13 cellular contexts compared by ENCODE assay signal in genomic region chr9:97854696-97855485, GRCh38. TPM values are rescaled to one million over a fixed set of nuclear protein-coding genes. Genes with fewer than 3 reads are reported as not detected.
A peak's percentile ranks its signal among the peaks of the same experiment; 100 is the strongest.
DNase-seq lines count a peak whose midpoint lies in the region; ATAC-seq and TF ChIP-seq lines count a peak whose summit lies in the region.
"Had no signal": no experiment of that assay in that cellular context is flagged by ENCODE, and none has a peak within 500 bp of the region (broad histone marks: within the 10 kb centered on the region; RNA-seq: fewer than 3 reads in every experiment).

No MANE protein-coding gene starts in this region.

- peaks cover 2% of the 10 kb centered on the region for H3K36me3 Mint-ChIP-seq in activated CD8-positive, alpha-beta memory T cell treated with anti-CD3 and anti-CD28 coated beads, Interleukin-2, amount 10 ng/mL, durations not matched to agents 7 days and 5 days
- peaks cover 3 to 5% of the 10 kb centered on the region in 2 donors for H3K36me3 Mint-ChIP-seq in stimulated activated naive B cell treated with anti-CD40 and anti-IgM and Interleukin-4, amounts not matched to agents 10 μg/mL and 1 μg/mL and 100 μg/mL, for 72 hours

- peak overlapping the region; percentile 10 for H3K4me3 Mint-ChIP-seq in activated CD8-positive, alpha-beta memory T cell treated with anti-CD3 and anti-CD28 coated beads, Interleukin-2, amount 10 ng/mL, durations not matched to agents 7 days and 5 days
- peak overlapping the region in 1 of 2 donors; percentile 25 for H3K4me3 Mint-ChIP-seq in stimulated activated naive B cell treated with anti-CD40 and anti-IgM and Interleukin-4, amounts not matched to agents 10 μg/mL and 1 μg/mL and 100 μg/mL, for 72 hours

- no peak for TF ChIP-seq EP300 in stomach (IDR thresholded peaks at IDR 0.05)

- H3K27ac ChIP-seq in HUES6 (ENCODE audit: low read depth, low read length): no peak overlapping the region
- no peak overlapping the region for H3K27ac ChIP-seq in hepatocyte
- H3K27ac ChIP-seq in stomach: no peak overlapping the region
- no peak overlapping the region for H3K27ac ChIP-seq in adrenal gland
- H3K27ac ChIP-seq: sigmoid colon had no signal

- H3K27me3 ChIP-seq in HUES6 (ENCODE audit: control insufficient read depth, insufficient read depth, low read length) (peaks cover 100% of the 10 kb centered on the region), hepatocyte (peaks cover 95% of the 10 kb centered on the region), stomach (peaks cover 52 to 100% (median 96%) of the 10 kb centered on the region in 3 donors), adrenal gland (peaks cover 98% of the 10 kb centered on the region)

- H4K20me1 ChIP-seq in hepatocyte (ENCODE audit: insufficient read depth, poor library complexity, severe bottlenecking): no peaks in the 10 kb centered on the region

- 12% methylated on average over 71 of the region's 71 CpGs for WGBS in hepatocyte (ENCODE audit: low lambda C conversion rate, missing lambda C conversion rate)
- 10 to 18% (median 11%) methylated on average over 27 to 71 of the region's 71 CpGs for WGBS in stomach, 5 donors
- WGBS in adrenal gland, 4 donors: 6 to 13% (median 9%) methylated on average over 14 to 71 of the region's 71 CpGs

- peaks cover 12% of the 10 kb centered on the region for H3K4me1 Mint-ChIP-seq in activated CD8-positive, alpha-beta memory T cell treated with anti-CD3 and anti-CD28 coated beads, Interleukin-2, amount 10 ng/mL, durations not matched to agents 7 days and 5 days
- H3K4me1 Mint-ChIP-seq in stimulated activated naive B cell treated with anti-CD40 and anti-IgM and Interleukin-4, amounts not matched to agents 10 μg/mL and 1 μg/mL and 100 μg/mL, for 72 hours: peaks cover 10 to 35% of the 10 kb centered on the region in 2 donors

- H3K4me2 ChIP-seq in hepatocyte: peak overlapping the region; percentile 92

- H3K9me3 ChIP-seq in HUES6 (ENCODE audit: control insufficient read depth, insufficient read depth, low read depth, low read length): no peaks in the 10 kb centered on the region
- no peaks in the 10 kb centered on the region for H3K9me3 ChIP-seq in hepatocyte (ENCODE audit: low read depth)
- peaks cover 0 to 18% (median 0%) of the 10 kb centered on the region in 4 donors for H3K9me3 ChIP-seq in stomach
- no peaks in the 10 kb centered on the region for H3K9me3 ChIP-seq in mucosa of descending colon
- no peaks in the 10 kb centered on the region for H3K9me3 ChIP-seq in adrenal gland (replicated peaks in 1 of 3)
- H3K9me3 ChIP-seq: sigmoid colon had no signal

- CTCF ChIA-PET in activated CD8-positive, alpha-beta memory T cell treated with anti-CD3 and anti-CD28 coated beads, Interleukin-2, amount 10 ng/mL, durations not matched to agents 7 days and 5 days (lab: Charles Lee): interaction anchor here (1.0 to 1.2 kb wide), 2 partner anchors 13 to 158 kb away, joined by 4 read pairs; partner anchors contain the start of gene XPA

- no peak for DNase-seq in activated CD8-positive, alpha-beta memory T cell treated with anti-CD3 and anti-CD28 coated beads, Interleukin-2, amount 10 ng/mL, durations not matched to agents 7 days and 5 days
- no peak for DNase-seq in activated CD8-positive, alpha-beta memory T cell treated with anti-CD3 and anti-CD28 coated beads, Interleukin-2, amount 50 U/mL, for 4 hours
- DNase-seq in hepatocyte (ENCODE audit: low spot score) (no peak), stomach (no peak), mucosa of descending colon (no peak), adrenal gland (no peak)
- no peak for DNase-seq in stimulated activated naive B cell treated with anti-CD40 and anti-IgM and Interleukin-4, amounts not matched to agents 10 μg/mL and 1 μg/mL and 100 μg/mL, for 72 hours
- DNase-seq: PC-3, sigmoid colon, trophoblast cell had no signal

- no peak overlapping the region for H3K27ac Mint-ChIP-seq in activated CD8-positive, alpha-beta memory T cell treated with anti-CD3 and anti-CD28 coated beads, Interleukin-2, amount 10 ng/mL, durations not matched to agents 7 days and 5 days
- peak overlapping the region; percentile 62 for H3K27ac Mint-ChIP-seq in stimulated activated naive B cell treated with anti-CD40 and anti-IgM and Interleukin-4, amounts not matched to agents 10 μg/mL and 1 μg/mL and 100 μg/mL, for 72 hours

- no peak overlapping the region for H2AFZ ChIP-seq in hepatocyte

- no peak for TF ChIP-seq POLR2A in stomach (IDR thresholded peaks at IDR 0.05)
- no peak for TF ChIP-seq POLR2A in adrenal gland (IDR thresholded peaks at IDR 0.05)

- H3K27me3 Mint-ChIP-seq in activated CD8-positive, alpha-beta memory T cell treated with anti-CD3 and anti-CD28 coated beads, Interleukin-2, amount 10 ng/mL, durations not matched to agents 7 days and 5 days: peaks cover 86% of the 10 kb centered on the region
- peaks cover 71 to 81% of the 10 kb centered on the region in 2 donors for H3K27me3 Mint-ChIP-seq in stimulated activated naive B cell treated with anti-CD40 and anti-IgM and Interleukin-4, amounts not matched to agents 10 μg/mL and 1 μg/mL and 100 μg/mL, for 72 hours

- no peaks in the 10 kb centered on the region for H3K36me3 ChIP-seq in HUES6 (ENCODE audit: control insufficient read depth, insufficient read depth, low read length)
- no peaks in the 10 kb centered on the region for H3K36me3 ChIP-seq in hepatocyte (replicated peaks; ENCODE audit: insufficient read depth, low read depth)
- no peaks in the 10 kb centered on the region for H3K36me3 ChIP-seq in stomach
- H3K36me3 ChIP-seq in mucosa of descending colon (ENCODE audit: low read depth): no peaks in the 10 kb centered on the region
- H3K36me3 ChIP-seq in adrenal gland (replicated peaks in 1 of 2): no peaks in the 10 kb centered on the region
- H3K36me3 ChIP-seq: sigmoid colon had no signal

- intact Hi-C loops in stomach (cut with DNase I; ENCODE audit: low total_unique reads) (no loop called here), mucosa of descending colon (cut with DNase I, micrococcal nuclease) (no loop called here), adrenal gland (cut with DNase I) (no loop called here)

- no peak for ATAC-seq in activated CD8-positive, alpha-beta memory T cell treated with anti-CD3 and anti-CD28 coated beads, Interleukin-2, amount 10 ng/mL, durations not matched to agents 7 days and 5 days
- ATAC-seq in stimulated activated naive B cell treated with anti-CD40 and anti-IgM and Interleukin-4, amounts not matched to agents 10 μg/mL and 1 μg/mL and 100 μg/mL, for 72 hours (replicated peaks): no peak
- ATAC-seq in mucosa of descending colon: no peak
- ATAC-seq: PC-3 had no signal

- TF ChIP-seq CTCF in hepatocyte (IDR thresholded peaks at IDR 0.05; ENCODE audit: poor library complexity): no peak
- TF ChIP-seq CTCF in stomach (IDR thresholded peaks at IDR 0.05): no peak
- no peak for TF ChIP-seq CTCF in mucosa of descending colon (IDR thresholded peaks at IDR 0.05)
- TF ChIP-seq CTCF in adrenal gland (IDR thresholded peaks at IDR 0.05): no peak

- H3K9me3 Mint-ChIP-seq in activated CD8-positive, alpha-beta memory T cell treated with anti-CD3 and anti-CD28 coated beads, Interleukin-2, amount 10 ng/mL, durations not matched to agents 7 days and 5 days (ENCODE audit: low read depth): no peaks in the 10 kb centered on the region
- H3K9me3 Mint-ChIP-seq in stimulated activated naive B cell treated with anti-CD40 and anti-IgM and Interleukin-4, amounts not matched to agents 10 μg/mL and 1 μg/mL and 100 μg/mL, for 72 hours: no peaks in the 10 kb centered on the region

- H3K4me1 ChIP-seq in HUES6 (ENCODE audit: control insufficient read depth, insufficient read depth, low read length) (peaks cover 24% of the 10 kb centered on the region), hepatocyte (ENCODE audit: insufficient read depth) (peaks cover 13% of the 10 kb centered on the region), stomach (peaks cover 15 to 51% (median 34%) of the 10 kb centered on the region in 4 donors), mucosa of descending colon (ENCODE audit: low read depth) (peaks cover 19% of the 10 kb centered on the region), adrenal gland (replicated peaks in 1 of 2) (peaks cover 0 to 15% of the 10 kb centered on the region in 2 donors)

- H3K79me2 ChIP-seq in hepatocyte: no peaks in the 10 kb centered on the region

- H3K9ac ChIP-seq in HUES6 (ENCODE audit: low read length): no peak overlapping the region

- no peaks in the 10 kb centered on the region for H3K9me2 ChIP-seq in hepatocyte (replicated peaks; ENCODE audit: insufficient read depth)

- H3K4me3 ChIP-seq in HUES6 (ENCODE audit: low read depth, low read length): peak overlapping the region; percentile 30
- no peak overlapping the region for H3K4me3 ChIP-seq in hepatocyte
- H3K4me3 ChIP-seq in stomach: peak overlapping the region in 2 of 4 donors; percentile 55 to 58
- H3K4me3 ChIP-seq in mucosa of descending colon: no peak overlapping the region
- H3K4me3 ChIP-seq in adrenal gland: peak overlapping the region in 1 of 4 donors; percentile 41

RNA-seq across cellular contexts. Expression of gene FOXE1, which starts 1.9 kb away (rescaled TPM):
- not detected for total RNA-seq in activated CD8-positive, alpha-beta memory T cell treated with anti-CD3 and anti-CD28 coated beads, Interleukin-2, amount 10 ng/mL, durations not matched to agents 7 days and 5 days
- total RNA-seq in hepatocyte: 0.67 and 0.88 TPM in 2 replicates
- 0.99 and 3.7 TPM in 2 replicates for polyA plus RNA-seq in hepatocyte
- total RNA-seq in stomach: 1 to 10 TPM in 1 of 5 donors, not detected in 4; 8.0 TPM
- polyA plus RNA-seq in stomach: 1 to 10 TPM in 1 of 3 donors, not detected in 2; 1.9 TPM
- not detected for total RNA-seq in mucosa of descending colon
- under 1 TPM in 1 of 8 donors, not detected in 7; 0.78 TPM for total RNA-seq in adrenal gland
- not detected for polyA plus RNA-seq in adrenal gland
- total RNA-seq: chondrocyte, fibroblast of lung, PC-3, sigmoid colon had no signal
- polyA plus RNA-seq: sigmoid colon had no signal
